Comparison of ENCODE assay signal across 11 cellular contexts in the genomic region with DNA sequence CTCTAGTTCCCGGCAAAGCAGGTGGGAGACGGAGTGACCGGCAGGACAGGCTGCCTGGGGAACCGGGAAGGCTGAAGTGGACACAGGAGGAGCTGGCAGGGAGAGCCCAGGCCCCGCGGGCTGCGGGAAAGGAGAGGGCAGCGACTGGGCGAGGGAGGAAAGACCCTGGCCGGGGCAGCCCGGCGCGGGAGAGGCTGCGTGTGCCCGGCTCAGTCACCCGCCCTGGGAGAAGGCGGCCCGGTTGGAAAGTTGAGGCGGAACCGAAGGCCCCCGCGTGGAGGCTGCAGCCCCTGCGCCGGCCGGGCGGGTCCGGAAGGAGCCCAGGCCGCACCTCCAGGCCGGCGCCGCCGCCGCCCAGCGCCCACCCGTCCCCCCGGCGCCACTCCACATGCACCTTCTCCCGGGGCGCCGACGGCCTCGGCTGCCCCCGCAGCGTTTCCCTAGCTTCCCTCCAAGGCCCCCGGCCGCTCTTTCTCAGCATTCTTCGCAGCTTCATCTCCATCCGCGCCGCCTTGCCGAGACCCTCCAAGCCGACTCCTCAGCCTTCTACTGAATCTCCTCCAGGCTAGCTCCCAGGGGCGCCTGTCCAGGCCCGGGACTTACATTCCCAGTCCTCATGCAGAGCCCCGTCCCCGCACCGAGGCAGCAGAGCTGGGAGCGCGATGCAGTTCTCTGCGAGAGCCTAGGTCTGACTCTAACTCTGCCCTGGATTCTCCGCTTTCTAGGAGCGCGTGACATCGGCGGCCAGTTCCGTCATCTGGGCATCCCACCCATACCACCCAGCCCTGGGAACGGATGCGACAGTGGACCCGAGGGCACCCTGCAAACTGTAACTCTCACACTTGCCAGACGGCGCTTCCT.
DNase-seq lines count a peak whose midpoint lies in the region; ATAC-seq and TF ChIP-seq lines count a peak whose summit lies in the region.
"Had no signal": no experiment of that assay in that cellular context is flagged by ENCODE, and none has a peak within 500 bp of the region (broad histone marks: within the 10 kb centered on the region; RNA-seq: fewer than 3 reads in every experiment).

No MANE protein-coding gene starts in this region.

- H3K27me3 Mint-ChIP-seq in stimulated activated memory B cell treated with anti-CD40 and anti-IgM and Interleukin-4, amounts not matched to agents 10 μg/mL and 1 μg/mL and 100 μg/mL, for 72 hours = peaks cover 66% of the 10 kb centered on the region

- no peak overlapping the region for H3K27ac Mint-ChIP-seq in stimulated activated memory B cell treated with anti-CD40 and anti-IgM and Interleukin-4, amounts not matched to agents 10 μg/mL and 1 μg/mL and 100 μg/mL, for 72 hours

- H3K27ac ChIP-seq in Peyer's patch = peak overlapping the region in 3 of 4 donors; percentile 24 to 35 (median 31)
- H3K27ac ChIP-seq in cingulate gyrus (ENCODE audit: low read depth, low read length) = peak overlapping the region; percentile 19
- no peak overlapping the region for H3K27ac ChIP-seq in left lung

- no peaks in the 10 kb centered on the region for H3K9me3 ChIP-seq in Peyer's patch
- H3K9me3 ChIP-seq in left lung = no peaks in the 10 kb centered on the region

- TF ChIP-seq CTCF in Peyer's patch (IDR thresholded peaks at IDR 0.05) (peak in 1 of 6 experiments; percentile 16), left lung (IDR thresholded peaks at IDR 0.05) (no peak), GM13976 (IDR thresholded peaks at IDR 0.05; ENCODE audit: borderline replicate concordance, control extremely low read depth, extremely low read depth, insufficient read depth, missing control alignments) (no peak)

- peaks cover 23% of the 10 kb centered on the region for H3K4me1 Mint-ChIP-seq in stimulated activated memory B cell treated with anti-CD40 and anti-IgM and Interleukin-4, amounts not matched to agents 10 μg/mL and 1 μg/mL and 100 μg/mL, for 72 hours

- intact Hi-C loops in left lung (cut with DNase I) = no loop called here

- ATAC-seq in left lung = peak; percentile 27
- no peak for ATAC-seq in stimulated activated memory B cell treated with anti-CD40 and anti-IgM and Interleukin-4, amounts not matched to agents 10 μg/mL and 1 μg/mL and 100 μg/mL, for 72 hours

- H3K9me3 Mint-ChIP-seq in stimulated activated memory B cell treated with anti-CD40 and anti-IgM and Interleukin-4, amounts not matched to agents 10 μg/mL and 1 μg/mL and 100 μg/mL, for 72 hours = peaks cover 7% of the 10 kb centered on the region

- H3K4me3 ChIP-seq in Peyer's patch (peak overlapping the region; percentile 13 to 47 (median 37)), left lung (peak overlapping the region; percentile 21 to 26)

- in situ Hi-C loops in GM13976 (cut with MboI; ENCODE audit: low sequenced_read_pairs, unreplicated experiment) = no loop called here

- peak overlapping the region; percentile 33 for H3K4me3 Mint-ChIP-seq in stimulated activated memory B cell treated with anti-CD40 and anti-IgM and Interleukin-4, amounts not matched to agents 10 μg/mL and 1 μg/mL and 100 μg/mL, for 72 hours

- H3K36me3 Mint-ChIP-seq in stimulated activated memory B cell treated with anti-CD40 and anti-IgM and Interleukin-4, amounts not matched to agents 10 μg/mL and 1 μg/mL and 100 μg/mL, for 72 hours = peaks cover 16% of the 10 kb centered on the region

- H3K27me3 ChIP-seq in Peyer's patch (peaks cover 0 to 1% of the 10 kb centered on the region in 2 donors), left lung (peaks cover 10 to 62% of the 10 kb centered on the region in 2 donors)

- H3K36me3 ChIP-seq in Peyer's patch = no peaks in the 10 kb centered on the region
- H3K36me3 ChIP-seq in left lung = no peaks in the 10 kb centered on the region

- H3K4me1 ChIP-seq in Peyer's patch (peaks cover 0 to 9% (median 3%) of the 10 kb centered on the region in 4 donors), left lung (peaks cover 1 to 17% of the 10 kb centered on the region in 2 donors)

- no peak for TF ChIP-seq POLR2A in Peyer's patch (IDR thresholded peaks at IDR 0.05)

- DNase-seq in Peyer's patch (no peak), left lung (peak in 1 of 2 donors; percentile 77), NCI-H446 treated with DMSO at 0.1 percent for 48 hours (lab: John Stamatoyannopoulos, UW) (no peak), globus pallidus (ENCODE audit: low spot score) (no peak), NCI-H1930 (lab: John Stamatoyannopoulos, UW) (no peak), GM13976 (ENCODE audit: low spot score) (no peak)
- DNase-seq: effector CD8-positive, alpha-beta T cell; NCI-H1436; T1000 had no signal

Comparison
In these comparisons a context has a peak if more than half of its experiments do, and no peak if none do; other contexts are left out.
1. H3K27ac ChIP-seq: peak in Peyer's patch (3 of 4) and cingulate gyrus (single experiment); none in left lung (0 of 2).